Comparison of ENCODE assay signal across 12 cellular contexts in the genomic region with DNA sequence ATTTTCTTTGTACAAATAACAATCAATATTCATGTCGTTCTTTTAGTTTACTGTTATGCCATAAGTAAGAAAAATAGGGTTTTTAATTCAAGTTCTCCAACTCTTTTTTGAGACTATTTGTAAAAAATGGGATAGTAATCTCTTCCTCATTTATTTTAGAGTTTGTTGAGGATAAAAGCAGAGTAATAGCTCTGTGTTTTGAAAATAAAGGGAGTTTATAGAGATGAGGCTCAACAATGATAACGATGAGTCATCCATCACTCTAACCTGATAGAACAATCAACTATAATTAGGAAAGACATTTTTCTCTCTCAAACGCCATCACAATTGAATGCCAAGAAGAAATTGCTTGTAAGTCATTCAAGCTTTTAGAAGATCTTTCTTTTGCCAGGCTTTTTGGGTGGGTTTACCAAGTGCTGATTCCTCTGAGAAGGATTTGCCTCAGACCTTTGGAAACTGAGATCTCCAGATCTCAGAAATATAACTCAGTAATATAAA. TPM values are rescaled to one million over a fixed set of nuclear protein-coding genes. Genes with fewer than 3 reads are reported as not detected.
DNase-seq lines count a peak whose midpoint lies in the region; ATAC-seq, FAIRE-seq and TF ChIP-seq lines count a peak whose summit lies in the region.
"Had no signal": no experiment of that assay in that cellular context is flagged by ENCODE, and none has a peak within 500 bp of the region (broad histone marks: within the 10 kb centered on the region; RNA-seq: fewer than 3 reads in every experiment).

No MANE protein-coding gene starts in this region.

- peak overlapping the region; percentile 22 to 81 (median 50); a peak in 20 of 22 replicates for H3K9ac ChIP-seq in BLaER1 treated with 17β-estradiol and CSF1 and Interleukin-3, amounts not matched to agents 10 nM and 100 nM

- peak overlapping the region; percentile 53 to 97 (median 71) for H3K4me2 ChIP-seq in BLaER1 treated with 17β-estradiol and CSF1 and Interleukin-3, amounts not matched to agents 10 nM and 100 nM

- H3K27me3 Mint-ChIP-seq in activated naive CD8-positive, alpha-beta T cell treated with anti-CD3 and anti-CD28 coated beads for 36 hours = no peaks in the 10 kb centered on the region
- no peaks in the 10 kb centered on the region for H3K27me3 Mint-ChIP-seq in naive thymus-derived CD8-positive, alpha-beta T cell

- H3K9me3 Mint-ChIP-seq in activated naive CD8-positive, alpha-beta T cell treated with anti-CD3 and anti-CD28 coated beads for 36 hours = peaks cover 16% of the 10 kb centered on the region
- peaks cover 0 to 5% (median 0%) of the 10 kb centered on the region in 9 donors for H3K9me3 Mint-ChIP-seq in naive thymus-derived CD8-positive, alpha-beta T cell

- peaks cover 8 to 36% (median 13%) of the 10 kb centered on the region in 11 experiments; a peak in 21 of 22 replicates for H3K9me3 ChIP-seq in BLaER1 treated with 17β-estradiol and CSF1 and Interleukin-3, amounts not matched to agents 10 nM and 100 nM (replicated peaks in 1 of 11)

- H3K4me1 ChIP-seq in BLaER1 treated with 17β-estradiol and CSF1 and Interleukin-3, amounts not matched to agents 10 nM and 100 nM = peaks cover 32 to 69% (median 39%) of the 10 kb centered on the region in 10 experiments

- no peaks in the 10 kb centered on the region for H3K36me3 ChIP-seq in BLaER1 treated with 17β-estradiol and CSF1 and Interleukin-3, amounts not matched to agents 10 nM and 100 nM

- peak; percentile 70 for FAIRE-seq in GM12892 (lab: Jason Lieb, UNC)

- no peak for DNase-seq in GM12892 (ENCODE audit: insufficient read length)
- DNase-seq in activated naive CD8-positive, alpha-beta T cell treated with anti-CD3 and anti-CD28 coated beads for 36 hours = no peak
- no peak for DNase-seq in naive thymus-derived CD8-positive, alpha-beta T cell
- DNase-seq in NCI-H524 (lab: John Stamatoyannopoulos, UW) = no peak
- no peak for DNase-seq in NCI-H82 treated with DMSO at 0.1 percent for 48 hours (lab: John Stamatoyannopoulos, UW; ENCODE audit: unreplicated experiment)
- DNase-seq in retina = no peak
- DNase-seq: Calu3, cortex of kidney, head of caudate nucleus, NCI-H226 had no signal

- ATAC-seq in naive thymus-derived CD8-positive, alpha-beta T cell = peak in 1 of 2 donors; percentile 7
- no peak for ATAC-seq in HG03280 (IDR thresholded peaks at IDR 0.05; ENCODE audit: unreplicated experiment)

- peaks cover 31% of the 10 kb centered on the region for H3K36me3 Mint-ChIP-seq in activated naive CD8-positive, alpha-beta T cell treated with anti-CD3 and anti-CD28 coated beads for 36 hours
- H3K36me3 Mint-ChIP-seq in naive thymus-derived CD8-positive, alpha-beta T cell = peaks cover 0 to 7% (median 0%) of the 10 kb centered on the region in 3 donors

- H3K4me3 Mint-ChIP-seq in activated naive CD8-positive, alpha-beta T cell treated with anti-CD3 and anti-CD28 coated beads for 36 hours = peak overlapping the region; percentile 86
- H3K4me3 Mint-ChIP-seq in naive thymus-derived CD8-positive, alpha-beta T cell = peak overlapping the region; percentile 89 to 95 (median 93)

- H3K27me3 ChIP-seq in BLaER1 treated with 17β-estradiol and CSF1 and Interleukin-3, amounts not matched to agents 10 nM and 100 nM = no peaks in the 10 kb centered on the region

- H3K4me3 ChIP-seq in BLaER1 treated with 17β-estradiol and CSF1 and Interleukin-3, amounts not matched to agents 10 nM and 100 nM = peak overlapping the region in 9 of 10 experiments; percentile 4 to 52 (median 35); a peak in 15 of 20 replicates

- POLR2A ChIA-PET in naive thymus-derived CD8-positive, alpha-beta T cell (lab: Charles Lee) = interaction anchor here (0.7 to 4.9 kb wide), 14 partner anchors 9 to 34 kb away, joined by 3 to 48 read pairs (median 6); no protein-coding TSS in a partner anchor

- no peaks in the 10 kb centered on the region for H4K20me1 ChIP-seq in BLaER1 treated with 17β-estradiol and CSF1 and Interleukin-3, amounts not matched to agents 10 nM and 100 nM

- peaks cover 79% of the 10 kb centered on the region for H3K4me1 Mint-ChIP-seq in activated naive CD8-positive, alpha-beta T cell treated with anti-CD3 and anti-CD28 coated beads for 36 hours
- H3K4me1 Mint-ChIP-seq in naive thymus-derived CD8-positive, alpha-beta T cell = peaks cover 38 to 83% (median 78%) of the 10 kb centered on the region in 4 donors

- H3K27ac Mint-ChIP-seq in activated naive CD8-positive, alpha-beta T cell treated with anti-CD3 and anti-CD28 coated beads for 36 hours = peak overlapping the region; percentile 96
- peak overlapping the region; percentile 88 to 100 (median 96) for H3K27ac Mint-ChIP-seq in naive thymus-derived CD8-positive, alpha-beta T cell

- H3K27ac ChIP-seq in BLaER1 treated with 17β-estradiol and CSF1 and Interleukin-3, amounts not matched to agents 10 nM and 100 nM = peak overlapping the region; percentile 47 to 69 (median 63)

- TF ChIP-seq POLR2A in GM12892 (IDR thresholded peaks at IDR 0.05; ENCODE audit: low read depth, low read length) = no peak

RNA-seq across cellular contexts. Expression of a gene that starts 0.6 kb away (rescaled TPM):
- 18.7 TPM for polyA plus RNA-seq in GM12892 (2012; ENCODE audit: missing spikeins)
- 10 to 100 TPM; 13.5 to 13.7 TPM for total RNA-seq in activated naive CD8-positive, alpha-beta T cell treated with anti-CD3 and anti-CD28 coated beads for 36 hours
- 10 to 100 TPM; 81.5 to 83.4 TPM for total RNA-seq in naive thymus-derived CD8-positive, alpha-beta T cell
- polyA plus RNA-seq in naive thymus-derived CD8-positive, alpha-beta T cell = 10 to 100 TPM; 17.5 to 19.0 (median 18.1) TPM
- total RNA-seq: Calu3 had no signal

RNA-seq across cellular contexts. Expression of a gene that starts 55.7 kb away (rescaled TPM):
- 64.8 TPM for polyA plus RNA-seq in GM12892 (2012; ENCODE audit: missing spikeins)
- total RNA-seq in activated naive CD8-positive, alpha-beta T cell treated with anti-CD3 and anti-CD28 coated beads for 36 hours = 10 to 100 TPM; 46.8 to 48.1 TPM
- total RNA-seq in naive thymus-derived CD8-positive, alpha-beta T cell = 10 to 100 TPM; 39.7 to 42.5 TPM
- polyA plus RNA-seq in naive thymus-derived CD8-positive, alpha-beta T cell = 10 to 100 TPM; 52.0 to 95.9 (median 69.5) TPM
- total RNA-seq: Calu3 had no signal

Comparison
In these comparisons a context has a peak if more than half of its experiments do, and no peak if none do; other contexts are left out.
1. RNA of a gene that starts 0.6 kb away (total RNA-seq): 81.5 to 83.4 TPM in naive thymus-derived CD8-positive, alpha-beta T cell; 13.5 to 13.7 TPM in activated naive CD8-positive, alpha-beta T cell treated with anti-CD3 and anti-CD28 coated beads for 36 hours; every median in the first group is over 4 times any median in the second.